ENCODE assay signal across 1 cellular context in the genomic region with DNA sequence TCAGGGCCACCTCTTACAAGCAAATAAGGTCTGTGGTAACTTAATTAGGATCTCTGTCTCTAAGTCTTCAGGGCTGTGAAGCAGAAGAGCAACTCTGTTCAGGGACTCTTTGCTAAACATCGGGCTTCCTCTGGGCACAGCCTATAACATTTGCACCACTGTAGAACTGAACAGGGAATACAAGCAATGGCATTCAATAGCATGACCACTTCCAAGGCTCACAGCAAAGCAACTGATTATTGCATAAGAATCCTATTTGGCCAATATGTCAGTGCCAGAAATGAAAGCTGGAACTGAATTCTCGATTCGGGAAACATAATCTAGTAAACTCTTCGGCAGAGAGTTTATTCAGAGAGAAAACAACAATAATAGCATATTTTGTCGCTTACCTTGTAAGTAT.
TF ChIP-seq lines count a peak whose summit lies in the region.

No MANE protein-coding gene starts in this region.

TF ChIP-seq in HepG2, 621 proteins besides CTCF, POLR2A, EP300 and RAD21 (continued from another document):
- TF ChIP-seq, protein P1, sequence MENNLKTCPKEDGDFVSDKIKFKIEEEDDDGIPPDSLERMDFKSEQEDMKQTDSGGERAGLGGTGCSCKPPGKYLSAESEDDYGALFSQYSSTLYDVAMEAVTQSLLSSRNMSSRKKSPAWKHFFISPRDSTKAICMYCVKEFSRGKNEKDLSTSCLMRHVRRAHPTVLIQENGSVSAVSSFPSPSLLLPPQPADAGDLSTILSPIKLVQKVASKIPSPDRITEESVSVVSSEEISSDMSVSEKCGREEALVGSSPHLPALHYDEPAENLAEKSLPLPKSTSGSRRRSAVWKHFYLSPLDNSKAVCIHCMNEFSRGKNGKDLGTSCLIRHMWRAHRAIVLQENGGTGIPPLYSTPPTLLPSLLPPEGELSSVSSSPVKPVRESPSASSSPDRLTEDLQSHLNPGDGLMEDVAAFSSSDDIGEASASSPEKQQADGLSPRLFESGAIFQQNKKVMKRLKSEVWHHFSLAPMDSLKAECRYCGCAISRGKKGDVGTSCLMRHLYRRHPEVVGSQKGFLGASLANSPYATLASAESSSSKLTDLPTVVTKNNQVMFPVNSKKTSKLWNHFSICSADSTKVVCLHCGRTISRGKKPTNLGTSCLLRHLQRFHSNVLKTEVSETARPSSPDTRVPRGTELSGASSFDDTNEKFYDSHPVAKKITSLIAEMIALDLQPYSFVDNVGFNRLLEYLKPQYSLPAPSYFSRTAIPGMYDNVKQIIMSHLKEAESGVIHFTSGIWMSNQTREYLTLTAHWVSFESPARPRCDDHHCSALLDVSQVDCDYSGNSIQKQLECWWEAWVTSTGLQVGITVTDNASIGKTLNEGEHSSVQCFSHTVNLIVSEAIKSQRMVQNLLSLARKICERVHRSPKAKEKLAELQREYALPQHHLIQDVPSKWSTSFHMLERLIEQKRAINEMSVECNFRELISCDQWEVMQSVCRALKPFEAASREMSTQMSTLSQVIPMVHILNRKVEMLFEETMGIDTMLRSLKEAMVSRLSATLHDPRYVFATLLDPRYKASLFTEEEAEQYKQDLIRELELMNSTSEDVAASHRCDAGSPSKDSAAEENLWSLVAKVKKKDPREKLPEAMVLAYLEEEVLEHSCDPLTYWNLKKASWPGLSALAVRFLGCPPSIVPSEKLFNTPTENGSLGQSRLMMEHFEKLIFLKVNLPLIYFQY (CRISPR knock-in tag; IDR thresholded peaks at IDR 0.05; ENCODE audit: borderline replicate concordance) = no peak
- TF ChIP-seq ZNF143 (CRISPR knock-in tag; IDR thresholded peaks at IDR 0.05) = no peak
- no peak for TF ChIP-seq SRY (CRISPR knock-in tag; IDR thresholded peaks at IDR 0.05)
- TF ChIP-seq KLF11 (CRISPR knock-in tag; IDR thresholded peaks at IDR 0.05) = no peak
TF ChIP-seq in HepG2: peak in this region for 1.
